ENCODE assay signal across 20 cellular contexts in the genomic region with DNA sequence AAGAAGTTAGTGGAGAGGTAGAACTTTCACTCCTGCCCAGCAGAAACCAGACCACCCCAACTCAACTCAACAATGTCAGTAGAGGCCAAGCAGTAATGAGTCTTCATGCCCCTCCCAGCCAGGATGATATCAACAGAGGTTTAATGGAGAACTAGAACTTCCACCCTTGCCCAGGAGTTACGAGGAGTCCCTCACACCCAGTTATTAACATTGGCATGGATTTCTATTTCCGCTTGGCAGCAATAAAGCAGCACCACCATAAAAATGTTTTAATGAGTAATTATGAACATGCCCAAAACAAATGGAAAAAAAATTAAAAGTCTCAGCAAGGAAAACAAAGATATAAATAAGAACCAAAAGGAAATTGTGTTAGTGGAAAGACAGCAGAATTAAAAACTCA. TPM values are rescaled to one million over a fixed set of nuclear protein-coding genes. Genes with fewer than 3 reads are reported as not detected.
DNase-seq lines count a peak whose midpoint lies in the region; ATAC-seq and TF ChIP-seq lines count a peak whose summit lies in the region.
"Had no signal": no experiment of that assay in that cellular context is flagged by ENCODE, and none has a peak within 500 bp of the region (broad histone marks: within the 10 kb centered on the region; RNA-seq: fewer than 3 reads in every experiment).

No MANE protein-coding gene starts in this region.

- no peaks in the 10 kb centered on the region for H3K9me3 ChIP-seq in PC-3 (ENCODE audit: low read length)

- TF ChIP-seq CTCF in C4-2B (conservative IDR thresholded peaks at IDR 0.05) (no peak), LNCaP clone FGC (IDR thresholded peaks at IDR 0.05; ENCODE audit: control insufficient read depth, extremely low read depth, insufficient read depth) (no peak), PC-3 (conservative IDR thresholded peaks at IDR 0.05; ENCODE audit: low read depth, low read length) (no peak)

- H3K27ac ChIP-seq in C4-2B: peak overlapping the region; percentile 33; the same call in 1 of the 2 replicates
- H3K27ac ChIP-seq in PC-3 (ENCODE audit: low read length): no peak overlapping the region
- H3K27ac ChIP-seq: 22Rv1; BLaER1 treated with 17β-estradiol and CSF1 and Interleukin-3, amounts not matched to agents 10 nM and 100 nM had no signal

- H3K27me3 ChIP-seq in PC-3 (ENCODE audit: low read length): no peaks in the 10 kb centered on the region
- H3K27me3 ChIP-seq: BLaER1 treated with 17β-estradiol and CSF1 and Interleukin-3, amounts not matched to agents 10 nM and 100 nM had no signal

- no peak overlapping the region for H2AFZ ChIP-seq in PC-3 (ENCODE audit: low read length)

- no peaks in the 10 kb centered on the region for H4K20me1 ChIP-seq in PC-3 (ENCODE audit: low read length)
- H4K20me1 ChIP-seq: BLaER1 treated with 17β-estradiol and CSF1 and Interleukin-3, amounts not matched to agents 10 nM and 100 nM had no signal

- peak; percentile 83 for ATAC-seq in left colon
- ATAC-seq in PC-3: no peak
- ATAC-seq: A549, GM12878 had no signal

- DNase-seq in LNCaP clone FGC (ENCODE audit: low read depth) (peak; percentile 67), left colon (no peak), NCI-H510A treated with DMSO at 0.1 percent for 48 hours (lab: John Stamatoyannopoulos, UW) (no peak), PC-3 (no peak), NCI-H1436 (lab: John Stamatoyannopoulos, UW) (no peak)
- DNase-seq: AML-193; CD4-positive, alpha-beta memory T cell; CD4-positive, CD25-positive, alpha-beta regulatory T cell; CD8-positive, alpha-beta memory T cell; COR-L47; DMS 273 treated with DMSO at 0.1 percent for 48 hours; DMS153; DMS53; DMS79 treated with DMSO at 0.1 percent for 48 hours had no signal

- BruUV-seq in PC-3 (replicated peaks; lab: Mats Ljungman, UMichigan): no TSS peak

- H3K9me2 ChIP-seq in PC-3 (replicated peaks; ENCODE audit: low read length): no peaks in the 10 kb centered on the region

- H3K79me2 ChIP-seq in PC-3 (ENCODE audit: low read length): no peaks in the 10 kb centered on the region

- no peak overlapping the region for H3K4me3 ChIP-seq in LNCaP clone FGC (ENCODE audit: low read depth, low read length)
- no peak overlapping the region for H3K4me3 ChIP-seq in PC-3 (ENCODE audit: low read length)
- H3K4me3 ChIP-seq: A549; BLaER1 treated with 17β-estradiol and CSF1 and Interleukin-3, amounts not matched to agents 10 nM and 100 nM; GM12878 had no signal

- H3K4me1 ChIP-seq in PC-3 (ENCODE audit: insufficient read depth, low read length): peaks cover 24% of the 10 kb centered on the region
- H3K4me1 ChIP-seq: BLaER1 treated with 17β-estradiol and CSF1 and Interleukin-3, amounts not matched to agents 10 nM and 100 nM had no signal

- H3K36me3 ChIP-seq in PC-3 (ENCODE audit: low read depth, low read length): no peaks in the 10 kb centered on the region
- H3K36me3 ChIP-seq: BLaER1 treated with 17β-estradiol and CSF1 and Interleukin-3, amounts not matched to agents 10 nM and 100 nM had no signal

- H3K9ac ChIP-seq in PC-3 (ENCODE audit: low read length): no peak overlapping the region
- H3K9ac ChIP-seq: BLaER1 treated with 17β-estradiol and CSF1 and Interleukin-3, amounts not matched to agents 10 nM and 100 nM had no signal

- no peak overlapping the region for H3K4me2 ChIP-seq in PC-3 (ENCODE audit: low read length)
- H3K4me2 ChIP-seq: BLaER1 treated with 17β-estradiol and CSF1 and Interleukin-3, amounts not matched to agents 10 nM and 100 nM had no signal

- intact Hi-C loops in left colon (cut with DNase I, micrococcal nuclease) (no loop called here), PC-3 (cut with micrococcal nuclease) (no loop called here)

- H3F3A ChIP-seq in PC-3 (ENCODE audit: low read length, unreplicated experiment): no peaks in the 10 kb centered on the region

- CTCF ChIA-PET in PC-3 (lab: Charles Lee): no interaction called here

- POLR2A ChIA-PET in PC-3 (lab: Charles Lee; ENCODE audit: unreplicated experiment): no interaction called here

RNA-seq across cellular contexts. Expression of gene ID4, which starts 40.7 kb away (rescaled TPM):
- 1 to 10 TPM; 2.8 to 7.1 TPM for total RNA-seq in left colon
- 1.2 and 1.4 TPM in 2 replicates for total RNA-seq in PC-3 (2014; rRNA removed)
- total RNA-seq: B cell; CD4-positive, alpha-beta memory T cell; CD4-positive, CD25-positive, alpha-beta regulatory T cell; CD8-positive, alpha-beta memory T cell; GM12878 had no signal
